17 cellular contexts compared by ENCODE assay signal in genomic region chr15:71547066-71547465, GRCh38.
DNase-seq lines count a peak whose midpoint lies in the region; ATAC-seq and TF ChIP-seq lines count a peak whose summit lies in the region.
"Had no signal": no experiment of that assay in that cellular context is flagged by ENCODE, and none has a peak within 500 bp of the region (broad histone marks: within the 10 kb centered on the region; RNA-seq: fewer than 3 reads in every experiment).

No MANE protein-coding gene starts in this region.

- no peak for TF ChIP-seq CTCF in A673 (conservative IDR thresholded peaks at IDR 0.05; ENCODE audit: low read depth, low read length)

- POLR2A ChIA-PET in A673 (lab: Charles Lee; ENCODE audit: low non-redundant PET), result no interaction called here

- no TSS peak for BruUV-seq in A673 (replicated peaks; lab: Mats Ljungman, UMichigan)

- H3K27me3 ChIP-seq in A673 (replicated peaks; ENCODE audit: insufficient read depth, low read depth, low read length, poor library complexity), result peaks cover 63% of the 10 kb centered on the region
- H3K27me3 ChIP-seq in effector memory CD4-positive, alpha-beta T cell (replicated peaks; ENCODE audit: control insufficient read depth, insufficient read depth, low read length, poor library complexity, severe bottlenecking), result no peaks in the 10 kb centered on the region
- H3K27me3 ChIP-seq: left lung, Peyer's patch, thyroid gland had no signal

- CTCF ChIA-PET in A673 (lab: Charles Lee), result no interaction called here

- ATAC-seq in HG03469 (IDR thresholded peaks at IDR 0.05; ENCODE audit: unreplicated experiment) (no peak), GM19395 (IDR thresholded peaks at IDR 0.05; ENCODE audit: unreplicated experiment) (no peak)
- ATAC-seq: activated CD4-positive, alpha-beta T cell treated with anti-CD3 and anti-CD28 coated beads for 36 hours; left lung had no signal

- no peaks in the 10 kb centered on the region for H3K36me3 ChIP-seq in A673 (ENCODE audit: insufficient read depth, low read length, poor library complexity, severe bottlenecking)
- H3K36me3 ChIP-seq in effector memory CD4-positive, alpha-beta T cell (ENCODE audit: control insufficient read depth, insufficient read depth, low read length), result no peaks in the 10 kb centered on the region
- H3K36me3 ChIP-seq: left lung, Peyer's patch, thyroid gland had no signal

- H3K4me3 ChIP-seq in A673 (ENCODE audit: low read depth, low read length, poor library complexity, severe bottlenecking), result no peak overlapping the region
- no peak overlapping the region for H3K4me3 ChIP-seq in effector memory CD4-positive, alpha-beta T cell (ENCODE audit: insufficient read depth, low read depth, low read length, poor library complexity, severe bottlenecking)
- H3K4me3 ChIP-seq: left lung, Peyer's patch, smooth muscle cell, thyroid gland had no signal

- DNase-seq in A673 (ENCODE audit: low spot score) (peak; percentile 11), NCI-H2171 treated with DMSO at 0.1 percent for 48 hours (lab: John Stamatoyannopoulos, UW) (peak; percentile 83), fibroblast of peridontal ligament (ENCODE audit: extremely low read depth) (peak; percentile 39), myocyte (ENCODE audit: low read depth) (peak; percentile 30), NCI-H1105 treated with DMSO at 0.1 percent for 48 hours (lab: John Stamatoyannopoulos, UW) (no peak)
- no peak for DNase-seq in effector memory CD4-positive, alpha-beta T cell
- DNase-seq: activated CD4-positive, alpha-beta T cell treated with anti-CD3 and anti-CD28 coated beads for 36 hours; activated T-cell treated with anti-CD3 and anti-CD28 coated beads, Interleukin-2, amount 50 U/mL, for 1 hour; HFFc6; left lung; MM.1S; NCI-H345; Peyer's patch; thyroid gland had no signal

- intact Hi-C loops in A673 (cut with micrococcal nuclease; ENCODE audit: unreplicated experiment), result no loop called here

- no peak overlapping the region for H3K27ac ChIP-seq in A673 (ENCODE audit: low read depth, low read length, poor library complexity, severe bottlenecking)
- no peak overlapping the region for H3K27ac ChIP-seq in effector memory CD4-positive, alpha-beta T cell (ENCODE audit: insufficient read depth, low read length, poor library complexity, severe bottlenecking)
- H3K27ac ChIP-seq: left lung, Peyer's patch, thyroid gland had no signal

- H3K9me3 ChIP-seq in A673 (ENCODE audit: low read depth, low read length, poor library complexity, severe bottlenecking), result no peaks in the 10 kb centered on the region
- H3K9me3 ChIP-seq in effector memory CD4-positive, alpha-beta T cell (ENCODE audit: control insufficient read depth, low read length), result no peaks in the 10 kb centered on the region
- H3K9me3 ChIP-seq: left lung, Peyer's patch, thyroid gland had no signal

- no peaks in the 10 kb centered on the region for H3K4me1 ChIP-seq in A673 (ENCODE audit: insufficient read depth, low read length, poor library complexity, severe bottlenecking)
- H3K4me1 ChIP-seq in effector memory CD4-positive, alpha-beta T cell (ENCODE audit: control insufficient read depth, insufficient read depth, low read length, poor library complexity, severe bottlenecking), result no peaks in the 10 kb centered on the region
- H3K4me1 ChIP-seq: left lung, Peyer's patch, thyroid gland had no signal

Comparison
In these comparisons a context has a peak if more than half of its experiments do, and no peak if none do; other contexts are left out.
1. DNase-seq: peak in A673 (single experiment), NCI-H2171 treated with DMSO at 0.1 percent for 48 hours (single experiment), fibroblast of peridontal ligament (single experiment) and myocyte (single experiment); none in NCI-H1105 treated with DMSO at 0.1 percent for 48 hours (single experiment) and effector memory CD4-positive, alpha-beta T cell (0 of 3).